13 cellular contexts compared by ENCODE assay signal in genomic region chr19:49907745-49908446, GRCh38. TPM values are rescaled to one million over a fixed set of nuclear protein-coding genes. Genes with fewer than 3 reads are reported as not detected.
DNase-seq lines count a peak whose midpoint lies in the region; ATAC-seq, FAIRE-seq and TF ChIP-seq lines count a peak whose summit lies in the region.
"Had no signal": no experiment of that assay in that cellular context is flagged by ENCODE, and none has a peak within 500 bp of the region (broad histone marks: within the 10 kb centered on the region; RNA-seq: fewer than 3 reads in every experiment).

No MANE protein-coding gene starts in this region.

- no peak overlapping the region for H3K4me3 Mint-ChIP-seq in WTC11
- H3K4me3 Mint-ChIP-seq in stimulated activated naive B cell treated with anti-CD40 and anti-IgM and Interleukin-4, amounts not matched to agents 10 μg/mL and 1 μg/mL and 100 μg/mL, for 72 hours: peak overlapping the region; percentile 39 to 50
- H3K4me3 Mint-ChIP-seq: GM23338 had no signal

- no peak for DNase-seq in activated naive CD4-positive, alpha-beta T cell treated with anti-CD3 and anti-CD28 coated beads, Interleukin-2, amount 50 U/mL, for 72 hours (ENCODE audit: low spot score in 2 of 2)
- DNase-seq in activated naive CD4-positive, alpha-beta T cell (lab: John Stamatoyannopoulos, UW): no peak
- DNase-seq in WTC11 (ENCODE audit: low spot score) (no peak), nucleus accumbens (lab: John Stamatoyannopoulos, UW) (no peak), RCC 7860 (ENCODE audit: low spot score) (no peak)
- no peak for DNase-seq in stimulated activated naive B cell treated with anti-CD40 and anti-IgM and Interleukin-4, amounts not matched to agents 10 μg/mL and 1 μg/mL and 100 μg/mL, for 72 hours
- DNase-seq: activated gamma-delta T cell, body of pancreas, left colon, NCI-H1105, posterior cingulate gyrus had no signal

- peak in 1 of 2 donors; percentile 15 for ATAC-seq in activated naive CD4-positive, alpha-beta T cell treated with anti-CD3 and anti-CD28 coated beads, Interleukin-2, amount 50 U/mL, for 72 hours
- ATAC-seq in WTC11: no peak
- peak; percentile 3 to 9 for ATAC-seq in stimulated activated naive B cell treated with anti-CD40 and anti-IgM and Interleukin-4, amounts not matched to agents 10 μg/mL and 1 μg/mL and 100 μg/mL, for 72 hours (replicated peaks)
- ATAC-seq: body of pancreas, left colon had no signal

- H3K27me3 Mint-ChIP-seq in WTC11 (ENCODE audit: low read depth): no peaks in the 10 kb centered on the region
- no peaks in the 10 kb centered on the region for H3K27me3 Mint-ChIP-seq in stimulated activated naive B cell treated with anti-CD40 and anti-IgM and Interleukin-4, amounts not matched to agents 10 μg/mL and 1 μg/mL and 100 μg/mL, for 72 hours

- POLR2A ChIA-PET in WTC11 (lab: Charles Lee): interaction anchor here (0.8 to 1.1 kb wide), 3 partner anchors 9 to 47 kb away, joined by 3 to 4 read pairs (median 3); partner anchors contain the start of genes ATF5 and NUP62

- peaks cover 0 to 48% of the 10 kb centered on the region in 2 donors for H3K36me3 Mint-ChIP-seq in activated naive CD4-positive, alpha-beta T cell treated with anti-CD3 and anti-CD28 coated beads, Interleukin-2, amount 50 U/mL, for 72 hours
- H3K36me3 Mint-ChIP-seq in WTC11: peaks cover 51% of the 10 kb centered on the region
- H3K36me3 Mint-ChIP-seq in stimulated activated naive B cell treated with anti-CD40 and anti-IgM and Interleukin-4, amounts not matched to agents 10 μg/mL and 1 μg/mL and 100 μg/mL, for 72 hours: peaks cover 61 to 69% of the 10 kb centered on the region in 2 donors

- CTCF ChIA-PET in WTC11 (lab: Charles Lee): interaction anchor here (0.9 kb wide), 1 partner anchor 45 kb away, joined by 3 read pairs; no protein-coding TSS in a partner anchor

- H3K9me3 Mint-ChIP-seq in activated naive CD4-positive, alpha-beta T cell treated with anti-CD3 and anti-CD28 coated beads, Interleukin-2, amount 50 U/mL, for 72 hours: no peaks in the 10 kb centered on the region
- no peaks in the 10 kb centered on the region for H3K9me3 Mint-ChIP-seq in WTC11
- peaks cover 0 to 3% of the 10 kb centered on the region in 2 donors for H3K9me3 Mint-ChIP-seq in stimulated activated naive B cell treated with anti-CD40 and anti-IgM and Interleukin-4, amounts not matched to agents 10 μg/mL and 1 μg/mL and 100 μg/mL, for 72 hours
- H3K9me3 Mint-ChIP-seq: GM23338 had no signal

- no peak for FAIRE-seq in RCC 7860 (lab: Jason Lieb, UNC)
- FAIRE-seq: G401.6 had no signal

- peaks cover 20% of the 10 kb centered on the region for H3K4me1 Mint-ChIP-seq in WTC11
- peaks cover 67 to 95% of the 10 kb centered on the region in 2 donors for H3K4me1 Mint-ChIP-seq in stimulated activated naive B cell treated with anti-CD40 and anti-IgM and Interleukin-4, amounts not matched to agents 10 μg/mL and 1 μg/mL and 100 μg/mL, for 72 hours

- TF ChIP-seq CTCF in WTC11 (IDR thresholded peaks at IDR 0.05): no peak

- peak overlapping the region; percentile 16 to 68 for H3K27ac Mint-ChIP-seq in activated naive CD4-positive, alpha-beta T cell treated with anti-CD3 and anti-CD28 coated beads, Interleukin-2, amount 50 U/mL, for 72 hours
- H3K27ac Mint-ChIP-seq in WTC11: peak overlapping the region; percentile 23; the same call in 1 of the 2 replicates
- H3K27ac Mint-ChIP-seq in stimulated activated naive B cell treated with anti-CD40 and anti-IgM and Interleukin-4, amounts not matched to agents 10 μg/mL and 1 μg/mL and 100 μg/mL, for 72 hours: peak overlapping the region; percentile 94
- H3K27ac Mint-ChIP-seq: GM23338 had no signal

TF ChIP-seq in WTC11, 78 proteins besides CTCF, POLR2A, EP300 and RAD21 (continues in another document):
- TF ChIP-seq MXD4 (CRISPR knock-in tag; IDR thresholded peaks at IDR 0.05; ENCODE audit: borderline replicate concordance): no peak
- no peak for TF ChIP-seq ZMAT4 (CRISPR knock-in tag; IDR thresholded peaks at IDR 0.05)
- TF ChIP-seq ZBTB43 (CRISPR knock-in tag; IDR thresholded peaks at IDR 0.05): no peak
- TF ChIP-seq ATF6 (CRISPR knock-in tag; IDR thresholded peaks at IDR 0.05): no peak
- no peak for TF ChIP-seq GABPB1 (CRISPR knock-in tag; IDR thresholded peaks at IDR 0.05)
- TF ChIP-seq USF1 (CRISPR knock-in tag; IDR thresholded peaks at IDR 0.05): no peak
- TF ChIP-seq ESRRA (CRISPR knock-in tag; IDR thresholded peaks at IDR 0.05; ENCODE audit: borderline replicate concordance): no peak
- no peak for TF ChIP-seq HMGA2 (CRISPR knock-in tag; IDR thresholded peaks at IDR 0.05)

RNA-seq across cellular contexts. Expression of gene IL4I1, which starts 11.2 kb away (rescaled TPM):
- 10 to 100 TPM in 1 of 2 donors, 1 to 10 TPM in 1; 6.3 to 11.1 TPM for total RNA-seq in activated naive CD4-positive, alpha-beta T cell treated with anti-CD3 and anti-CD28 coated beads, Interleukin-2, amount 50 U/mL, for 72 hours
- 0.83 to 1.4 TPM (median 0.99 TPM) in 3 replicates for total RNA-seq in WTC11 (2021)

RNA-seq across cellular contexts. Expression of gene ATF5, which starts 21.1 kb away (rescaled TPM):
- total RNA-seq in activated naive CD4-positive, alpha-beta T cell treated with anti-CD3 and anti-CD28 coated beads, Interleukin-2, amount 50 U/mL, for 72 hours: 10 to 100 TPM in 1 of 2 donors, 1 to 10 TPM in 1; 7.7 to 13.2 TPM
- 9.0 to 10.8 TPM (median 10.8 TPM) in 3 replicates for total RNA-seq in WTC11 (2021)

RNA-seq across cellular contexts. Expression of gene NUP62, which starts 21.4 kb away (rescaled TPM):
- total RNA-seq in activated naive CD4-positive, alpha-beta T cell treated with anti-CD3 and anti-CD28 coated beads, Interleukin-2, amount 50 U/mL, for 72 hours: 100 to 1,000 TPM in 1 of 2 donors, 10 to 100 TPM in 1; 82.5 to 109 TPM
- total RNA-seq in WTC11 (2021): 87.1 to 91.4 TPM (median 90.3 TPM) in 3 replicates

RNA-seq across cellular contexts. Expression of gene TBC1D17, which starts 30.4 kb away (rescaled TPM):
- total RNA-seq in activated naive CD4-positive, alpha-beta T cell treated with anti-CD3 and anti-CD28 coated beads, Interleukin-2, amount 50 U/mL, for 72 hours: 10 to 100 TPM; 28.8 to 53.0 TPM
- total RNA-seq in WTC11 (2021): 44.4 to 52.8 TPM (median 46.7 TPM) in 3 replicates

RNA-seq across cellular contexts. Expression of gene AKT1S1, which starts 30.7 kb away (rescaled TPM):
- total RNA-seq in activated naive CD4-positive, alpha-beta T cell treated with anti-CD3 and anti-CD28 coated beads, Interleukin-2, amount 50 U/mL, for 72 hours: 10 to 100 TPM; 16.9 to 34.4 TPM
- total RNA-seq in WTC11 (2021): 41.9 to 47.8 TPM (median 46.5 TPM) in 3 replicates

Comparison
In these comparisons a context has a peak if more than half of its experiments do, and no peak if none do; other contexts are left out.
1. H3K27ac Mint-ChIP-seq: peak in every context shown above with its lines; median percentile 94 in stimulated activated naive B cell treated with anti-CD40 and anti-IgM and Interleukin-4, amounts not matched to agents 10 μg/mL and 1 μg/mL and 100 μg/mL, for 72 hours; 42 in activated naive CD4-positive, alpha-beta T cell treated with anti-CD3 and anti-CD28 coated beads, Interleukin-2, amount 50 U/mL, for 72 hours; 23 in WTC11.